8 cellular contexts compared by ENCODE assay signal in the genomic region with DNA sequence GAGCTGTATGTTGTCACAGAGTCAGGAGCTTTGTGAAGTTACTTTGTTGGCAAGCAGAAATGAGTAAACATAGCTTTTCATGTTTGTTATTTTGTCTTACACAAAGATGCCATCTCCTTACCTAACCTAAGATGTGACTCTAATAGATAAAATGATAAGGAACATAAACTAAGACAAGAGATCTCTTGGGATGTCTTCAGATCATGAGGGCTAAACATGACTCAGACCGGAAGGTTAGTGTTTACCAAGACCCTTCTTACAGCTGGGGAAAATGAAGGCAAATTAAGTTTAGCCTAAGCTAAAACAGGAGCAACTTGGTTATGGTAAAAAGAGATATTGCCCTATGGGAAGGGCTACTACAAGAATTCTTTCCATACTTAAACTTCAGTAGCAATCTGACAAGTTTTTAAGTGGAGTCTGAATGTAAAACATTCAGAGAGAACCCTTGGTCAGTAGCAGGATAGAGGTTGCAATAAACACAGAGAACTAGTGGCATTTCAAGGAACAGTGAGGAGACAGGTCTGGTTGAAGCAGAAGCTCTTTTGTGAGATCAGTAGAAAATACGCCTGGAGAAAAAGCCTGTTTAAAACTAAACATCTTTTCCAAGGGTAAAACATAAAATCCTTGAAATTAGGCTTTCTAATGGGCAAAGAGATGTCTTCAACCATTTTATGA. TPM values are rescaled to one million over a fixed set of nuclear protein-coding genes. Genes with fewer than 3 reads are reported as not detected.
DNase-seq lines count a peak whose midpoint lies in the region; ATAC-seq and TF ChIP-seq lines count a peak whose summit lies in the region.

No MANE protein-coding gene starts in this region.

- no peak for DNase-seq in activated CD4-positive, alpha-beta T cell treated with anti-CD3 and anti-CD28 coated beads for 36 hours
- no peak for DNase-seq in activated CD4-positive, alpha-beta T cell treated with anti-CD3 and anti-CD28 coated beads for 1 hour
- DNase-seq in MCF 10A (ENCODE audit: unreplicated experiment) (no peak), H4 (ENCODE audit: low spot score) (no peak), GOT3 (lab: John Stamatoyannopoulos, UW) (no peak)
- no peak for DNase-seq in stimulated activated naive B cell treated with anti-CD40 and anti-IgM and Interleukin-4, amounts not matched to agents 10 μg/mL and 1 μg/mL and 100 μg/mL, for 72 hours
- DNase-seq in activated CD4-positive, alpha-beta T cell treated with anti-CD3 and anti-CD28 coated beads, Interleukin-2, amount 50 U/mL, for 4 hours = no peak

- TSS peak; percentile 93 for BruUV-seq in MCF 10A (replicated peaks; lab: Mats Ljungman, UMichigan)

- POLR2A ChIA-PET in activated CD4-positive, alpha-beta T cell treated with anti-CD3 and anti-CD28 coated beads for 36 hours (lab: Charles Lee) = no interaction called here
- POLR2A ChIA-PET in MCF 10A (lab: Yijun Ruan, JAX) = interaction anchor here (0.7 to 1.8 kb wide), 7 partner anchors 11 to 333 kb away, joined by 3 to 4 read pairs (median 3); no protein-coding TSS in a partner anchor

- H3K4me1 Mint-ChIP-seq in activated CD4-positive, alpha-beta T cell treated with anti-CD3 and anti-CD28 coated beads for 36 hours = peaks cover 20% of the 10 kb centered on the region
- H3K4me1 Mint-ChIP-seq in MCF 10A (ENCODE audit: insufficient read depth, unreplicated experiment) = peaks cover 16% of the 10 kb centered on the region
- peaks cover 15 to 23% of the 10 kb centered on the region in 2 donors for H3K4me1 Mint-ChIP-seq in stimulated activated naive B cell treated with anti-CD40 and anti-IgM and Interleukin-4, amounts not matched to agents 10 μg/mL and 1 μg/mL and 100 μg/mL, for 72 hours

- H3K27ac Mint-ChIP-seq in activated CD4-positive, alpha-beta T cell treated with anti-CD3 and anti-CD28 coated beads for 36 hours = peak overlapping the region; percentile 90
- H3K27ac Mint-ChIP-seq in MCF 10A (ENCODE audit: low read depth, unreplicated experiment) = peak overlapping the region; percentile 96
- peak overlapping the region; percentile 11 for H3K27ac Mint-ChIP-seq in stimulated activated naive B cell treated with anti-CD40 and anti-IgM and Interleukin-4, amounts not matched to agents 10 μg/mL and 1 μg/mL and 100 μg/mL, for 72 hours

- TF ChIP-seq CTCF in MCF 10A (IDR thresholded peaks at IDR 0.05; ENCODE audit: unreplicated experiment) = no peak

- CTCF ChIA-PET in activated CD4-positive, alpha-beta T cell treated with anti-CD3 and anti-CD28 coated beads for 36 hours (lab: Charles Lee) = interaction anchor here (0.7 to 1.7 kb wide), 2 partner anchors 57 to 109 kb away, joined by 3 to 6 read pairs; no protein-coding TSS in a partner anchor
- CTCF ChIA-PET in MCF 10A (lab: Yijun Ruan, JAX) = no interaction called here

- H3K27me3 Mint-ChIP-seq in activated CD4-positive, alpha-beta T cell treated with anti-CD3 and anti-CD28 coated beads for 36 hours = no peaks in the 10 kb centered on the region
- H3K27me3 Mint-ChIP-seq in MCF 10A (ENCODE audit: insufficient read depth, unreplicated experiment) = no peaks in the 10 kb centered on the region
- H3K27me3 Mint-ChIP-seq in stimulated activated naive B cell treated with anti-CD40 and anti-IgM and Interleukin-4, amounts not matched to agents 10 μg/mL and 1 μg/mL and 100 μg/mL, for 72 hours = no peaks in the 10 kb centered on the region

- H3K36me3 Mint-ChIP-seq in activated CD4-positive, alpha-beta T cell treated with anti-CD3 and anti-CD28 coated beads for 36 hours (ENCODE audit: low read depth) = no peaks in the 10 kb centered on the region
- H3K36me3 Mint-ChIP-seq in MCF 10A (ENCODE audit: insufficient read depth, unreplicated experiment) = no peaks in the 10 kb centered on the region
- no peaks in the 10 kb centered on the region for H3K36me3 Mint-ChIP-seq in stimulated activated naive B cell treated with anti-CD40 and anti-IgM and Interleukin-4, amounts not matched to agents 10 μg/mL and 1 μg/mL and 100 μg/mL, for 72 hours

- intact Hi-C loops in activated CD4-positive, alpha-beta T cell treated with anti-CD3 and anti-CD28 coated beads for 36 hours (cut with DNase I, micrococcal nuclease) = loop anchor here (1.0 to 5.0 kb wide), 7 partner anchors 41 to 148 kb away; no protein-coding TSS in a partner anchor
- intact Hi-C loops in MCF 10A (cut with micrococcal nuclease) = loop anchor here (5.0 kb wide), 1 partner anchor 84 kb away; no protein-coding TSS in a partner anchor

- H3K9me3 Mint-ChIP-seq in activated CD4-positive, alpha-beta T cell treated with anti-CD3 and anti-CD28 coated beads for 36 hours (ENCODE audit: low read depth) = peaks cover 2% of the 10 kb centered on the region
- no peaks in the 10 kb centered on the region for H3K9me3 Mint-ChIP-seq in MCF 10A (ENCODE audit: unreplicated experiment)
- no peaks in the 10 kb centered on the region for H3K9me3 Mint-ChIP-seq in stimulated activated naive B cell treated with anti-CD40 and anti-IgM and Interleukin-4, amounts not matched to agents 10 μg/mL and 1 μg/mL and 100 μg/mL, for 72 hours

- no peak overlapping the region for H3K4me3 Mint-ChIP-seq in activated CD4-positive, alpha-beta T cell treated with anti-CD3 and anti-CD28 coated beads for 36 hours
- H3K4me3 Mint-ChIP-seq in MCF 10A (ENCODE audit: unreplicated experiment) = no peak overlapping the region
- peak overlapping the region; percentile 31 to 43 for H3K4me3 Mint-ChIP-seq in stimulated activated naive B cell treated with anti-CD40 and anti-IgM and Interleukin-4, amounts not matched to agents 10 μg/mL and 1 μg/mL and 100 μg/mL, for 72 hours

- no peak for ATAC-seq in activated CD4-positive, alpha-beta T cell treated with anti-CD3 and anti-CD28 coated beads for 36 hours
- ATAC-seq in HG03439 (IDR thresholded peaks at IDR 0.05; ENCODE audit: unreplicated experiment) = peak; percentile 38
- peak; percentile 17 to 23 for ATAC-seq in stimulated activated naive B cell treated with anti-CD40 and anti-IgM and Interleukin-4, amounts not matched to agents 10 μg/mL and 1 μg/mL and 100 μg/mL, for 72 hours (replicated peaks)

RNA-seq across cellular contexts. Expression of a gene that starts 29.9 kb away (rescaled TPM):
- total RNA-seq in activated CD4-positive, alpha-beta T cell treated with anti-CD3 and anti-CD28 coated beads for 36 hours = 10 to 100 TPM; 13.1 to 13.5 TPM
- total RNA-seq in MCF 10A (2022) = 20.8 and 30.8 TPM in 2 replicates
- total RNA-seq in H4 (2014; rRNA removed; shearing (Covaris generic)) = 47.5 and 61.3 TPM in 2 replicates

Comparison
In these comparisons a context has a peak if more than half of its experiments do, and no peak if none do; other contexts are left out.
1. H3K27ac Mint-ChIP-seq: peak in every context shown above with its lines; median percentile 96 in MCF 10A; 90 in activated CD4-positive, alpha-beta T cell treated with anti-CD3 and anti-CD28 coated beads for 36 hours; 11 in stimulated activated naive B cell treated with anti-CD40 and anti-IgM and Interleukin-4, amounts not matched to agents 10 μg/mL and 1 μg/mL and 100 μg/mL, for 72 hours.
2. H3K4me3 Mint-ChIP-seq: peak in stimulated activated naive B cell treated with anti-CD40 and anti-IgM and Interleukin-4, amounts not matched to agents 10 μg/mL and 1 μg/mL and 100 μg/mL, for 72 hours (2 of 2); none in activated CD4-positive, alpha-beta T cell treated with anti-CD3 and anti-CD28 coated beads for 36 hours (single experiment) and MCF 10A (single experiment).